Comparison of ENCODE assay signal across 10 cellular contexts in genomic region chr15:49901867-49902775, GRCh38.
DNase-seq lines count a peak whose midpoint lies in the region; TF ChIP-seq lines count a peak whose summit lies in the region.
"Had no signal": no experiment of that assay in that cellular context is flagged by ENCODE, and none has a peak within 500 bp of the region (broad histone marks: within the 10 kb centered on the region; RNA-seq: fewer than 3 reads in every experiment).

No MANE protein-coding gene starts in this region.

- no peaks in the 10 kb centered on the region for H3K79me1 ChIP-seq in neuronal stem cell (ENCODE audit: low read depth, low read length)

- no peak overlapping the region for H3K18ac ChIP-seq in neuronal stem cell (ENCODE audit: low read length)

- H3K27me3 ChIP-seq in SJCRH30, result no peaks in the 10 kb centered on the region
- H3K27me3 ChIP-seq in sigmoid colon, result no peaks in the 10 kb centered on the region
- H3K27me3 ChIP-seq in neuronal stem cell (ENCODE audit: control insufficient read depth in 3 of 3, insufficient read depth in 3 of 3, low read depth in 1 of 3, low read length in 3 of 3), result no peaks in the 10 kb centered on the region

- TF ChIP-seq POLR2A in sigmoid colon (IDR thresholded peaks at IDR 0.05), result no peak

- H2BK120ac ChIP-seq in neuronal stem cell (ENCODE audit: low read depth, low read length), result no peak overlapping the region

- H3K4me1 Mint-ChIP-seq in T-helper 2 cell treated with Interferon-gamma antibody and Interleukin-4, amounts not matched to agents 5 μg/mL and 100 μg/mL, for 36 hours (ENCODE audit: low read depth), result peaks cover 6% of the 10 kb centered on the region

- H3K23ac ChIP-seq in neuronal stem cell (ENCODE audit: low read depth, low read length, poor library complexity), result no peak overlapping the region

- DNase-seq in EL (peak; percentile 33), SJCRH30 (peak in 1 of 2 experiments; percentile 40), fibroblast of villous mesenchyme (ENCODE audit: low read depth) (peak; percentile 82), sigmoid colon (no peak), SKM-1 treated with dmso at 0.1 percent for 144 hours (lab: John Stamatoyannopoulos, UW; ENCODE audit: unreplicated experiment) (no peak), neuronal stem cell (ENCODE audit: low spot score) (no peak), NCI-H128 (lab: John Stamatoyannopoulos, UW; ENCODE audit: unreplicated experiment) (no peak)
- DNase-seq in T-helper 2 cell treated with Interferon-gamma antibody and Interleukin-4, amounts not matched to agents 5 μg/mL and 100 μg/mL, for 36 hours (ENCODE audit: low spot score), result no peak
- DNase-seq: activated CD8-positive, alpha-beta T cell treated with anti-CD3 and anti-CD28 coated beads, Interleukin-2, amount 10 ng/mL, durations not matched to agents 7 days and 5 days had no signal

- peak; percentile 50 for TF ChIP-seq CTCF in fibroblast of villous mesenchyme (IDR thresholded peaks at IDR 0.05; ENCODE audit: insufficient read depth, low read depth, low read length)
- peak in 1 of 4 experiments; percentile 17 for TF ChIP-seq CTCF in sigmoid colon (IDR thresholded peaks at IDR 0.05)

- H3K27me3 Mint-ChIP-seq in T-helper 2 cell treated with Interferon-gamma antibody and Interleukin-4, amounts not matched to agents 5 μg/mL and 100 μg/mL, for 36 hours (ENCODE audit: low read depth), result no peaks in the 10 kb centered on the region

- H3K9ac ChIP-seq in neuronal stem cell (ENCODE audit: low read depth, low read length, poor library complexity), result no peak overlapping the region

- H3K36me3 Mint-ChIP-seq in T-helper 2 cell treated with Interferon-gamma antibody and Interleukin-4, amounts not matched to agents 5 μg/mL and 100 μg/mL, for 36 hours (ENCODE audit: low read depth), result peaks cover 15% of the 10 kb centered on the region

- no peak overlapping the region for H3K4me3 Mint-ChIP-seq in T-helper 2 cell treated with Interferon-gamma antibody and Interleukin-4, amounts not matched to agents 5 μg/mL and 100 μg/mL, for 36 hours
- H3K4me3 Mint-ChIP-seq: activated CD8-positive, alpha-beta T cell treated with anti-CD3 and anti-CD28 coated beads, Interleukin-2, amount 10 ng/mL, durations not matched to agents 7 days and 5 days; neural crest cell had no signal

- H4K91ac ChIP-seq in neuronal stem cell (ENCODE audit: low read depth, low read length, poor library complexity), result no peak overlapping the region

- WGBS in sigmoid colon, 2 donors, result 69 to 79% methylated on average over 3 of the region's 3 CpGs
- no CpG with 5 or more reads among the region's 3 CpGs for WGBS in neuronal stem cell (ENCODE audit: extremely low coverage in 2 of 2, insufficient read length in 2 of 2, insufficient replicate concordance in 1 of 2), 2 donors

- H3K27ac Mint-ChIP-seq in T-helper 2 cell treated with Interferon-gamma antibody and Interleukin-4, amounts not matched to agents 5 μg/mL and 100 μg/mL, for 36 hours, result no peak overlapping the region
- H3K27ac Mint-ChIP-seq: activated CD8-positive, alpha-beta T cell treated with anti-CD3 and anti-CD28 coated beads, Interleukin-2, amount 10 ng/mL, durations not matched to agents 7 days and 5 days had no signal

- H2BK5ac ChIP-seq in neuronal stem cell (ENCODE audit: low read length), result no peak overlapping the region

- H3K27ac ChIP-seq in SJCRH30 (peak overlapping the region; percentile 78), sigmoid colon (peak overlapping the region; percentile 65 to 77 (median 73)), neuronal stem cell (replicated peaks; ENCODE audit: low read length) (no peak overlapping the region)

- no peak overlapping the region for H2BK12ac ChIP-seq in neuronal stem cell (ENCODE audit: low read length)

- H2AFZ ChIP-seq in neuronal stem cell (ENCODE audit: low read length), result no peak overlapping the region

- H3K4me3 ChIP-seq in SJCRH30 (peak overlapping the region; percentile 4), fibroblast of villous mesenchyme (ENCODE audit: low read depth, low read length) (no peak overlapping the region), sigmoid colon (no peak overlapping the region), neuronal stem cell (ENCODE audit: low read length in 2 of 2) (no peak overlapping the region)

- H2BK15ac ChIP-seq in neuronal stem cell (ENCODE audit: low read length), result no peak overlapping the region

- H4K8ac ChIP-seq in neuronal stem cell (ENCODE audit: low read depth, low read length), result no peak overlapping the region

- H3K36me3 ChIP-seq in SJCRH30 (no peaks in the 10 kb centered on the region), sigmoid colon (no peaks in the 10 kb centered on the region), neuronal stem cell (replicated peaks in 1 of 2; ENCODE audit: control insufficient read depth in 2 of 2, insufficient read depth in 2 of 2, low read length in 2 of 2) (no peaks in the 10 kb centered on the region)

- H3K4me2 ChIP-seq in neuronal stem cell (ENCODE audit: insufficient read depth, low read length, poor library complexity, severe bottlenecking), result no peak overlapping the region

- intact Hi-C loops in sigmoid colon (cut with DNase I), result loop anchor here (5.0 to 10.0 kb wide), 3 partner anchors 280 to 667 kb away; partner anchors contain the start of genes DTWD1, FAM227B and FGF7

- H3K14ac ChIP-seq in neuronal stem cell (ENCODE audit: low read length), result no peak overlapping the region

- H3K4me1 ChIP-seq in SJCRH30 (peaks cover 53% of the 10 kb centered on the region), sigmoid colon (peaks cover 0 to 60% (median 50%) of the 10 kb centered on the region in 4 donors), neuronal stem cell (ENCODE audit: control insufficient read depth in 2 of 2, insufficient read depth in 1 of 2, low read depth in 1 of 2, low read length in 2 of 2) (peaks cover 0 to 6% of the 10 kb centered on the region in 2 donors)

- H3K9me3 ChIP-seq in SJCRH30 (replicated peaks) (no peaks in the 10 kb centered on the region), sigmoid colon (no peaks in the 10 kb centered on the region), neuronal stem cell (replicated peaks in 1 of 2; ENCODE audit: control insufficient read depth in 2 of 2, insufficient read depth in 1 of 2, low read depth in 1 of 2, low read length in 2 of 2) (no peaks in the 10 kb centered on the region)

- no peak for TF ChIP-seq EP300 in sigmoid colon (IDR thresholded peaks at IDR 0.05)

- H3K9me3 Mint-ChIP-seq in T-helper 2 cell treated with Interferon-gamma antibody and Interleukin-4, amounts not matched to agents 5 μg/mL and 100 μg/mL, for 36 hours, result no peaks in the 10 kb centered on the region
- H3K9me3 Mint-ChIP-seq: neural crest cell had no signal

- no peak overlapping the region for H2AK5ac ChIP-seq in neuronal stem cell (ENCODE audit: low read depth, low read length)

- H3K4ac ChIP-seq in neuronal stem cell (ENCODE audit: low read length), result no peak overlapping the region

Comparison
In these comparisons a context has a peak if more than half of its experiments do, and no peak if none do; other contexts are left out.
1. DNase-seq: peak in EL (single experiment) and fibroblast of villous mesenchyme (single experiment); none in sigmoid colon (single experiment), T-helper 2 cell treated with Interferon-gamma antibody and Interleukin-4, amounts not matched to agents 5 μg/mL and 100 μg/mL, for 36 hours (single experiment), SKM-1 treated with dmso at 0.1 percent for 144 hours (single experiment), neuronal stem cell (single experiment) and NCI-H128 (single experiment).